Comparison of ENCODE assay signal across 1 cellular context in genomic region chr5:128966375-128966774, GRCh38.
TF ChIP-seq lines count a peak whose summit lies in the region.

No MANE protein-coding gene starts in this region.

TF ChIP-seq in HepG2, 621 proteins besides CTCF, POLR2A, EP300 and RAD21 (continued from another document):
- TF ChIP-seq, protein P1, sequence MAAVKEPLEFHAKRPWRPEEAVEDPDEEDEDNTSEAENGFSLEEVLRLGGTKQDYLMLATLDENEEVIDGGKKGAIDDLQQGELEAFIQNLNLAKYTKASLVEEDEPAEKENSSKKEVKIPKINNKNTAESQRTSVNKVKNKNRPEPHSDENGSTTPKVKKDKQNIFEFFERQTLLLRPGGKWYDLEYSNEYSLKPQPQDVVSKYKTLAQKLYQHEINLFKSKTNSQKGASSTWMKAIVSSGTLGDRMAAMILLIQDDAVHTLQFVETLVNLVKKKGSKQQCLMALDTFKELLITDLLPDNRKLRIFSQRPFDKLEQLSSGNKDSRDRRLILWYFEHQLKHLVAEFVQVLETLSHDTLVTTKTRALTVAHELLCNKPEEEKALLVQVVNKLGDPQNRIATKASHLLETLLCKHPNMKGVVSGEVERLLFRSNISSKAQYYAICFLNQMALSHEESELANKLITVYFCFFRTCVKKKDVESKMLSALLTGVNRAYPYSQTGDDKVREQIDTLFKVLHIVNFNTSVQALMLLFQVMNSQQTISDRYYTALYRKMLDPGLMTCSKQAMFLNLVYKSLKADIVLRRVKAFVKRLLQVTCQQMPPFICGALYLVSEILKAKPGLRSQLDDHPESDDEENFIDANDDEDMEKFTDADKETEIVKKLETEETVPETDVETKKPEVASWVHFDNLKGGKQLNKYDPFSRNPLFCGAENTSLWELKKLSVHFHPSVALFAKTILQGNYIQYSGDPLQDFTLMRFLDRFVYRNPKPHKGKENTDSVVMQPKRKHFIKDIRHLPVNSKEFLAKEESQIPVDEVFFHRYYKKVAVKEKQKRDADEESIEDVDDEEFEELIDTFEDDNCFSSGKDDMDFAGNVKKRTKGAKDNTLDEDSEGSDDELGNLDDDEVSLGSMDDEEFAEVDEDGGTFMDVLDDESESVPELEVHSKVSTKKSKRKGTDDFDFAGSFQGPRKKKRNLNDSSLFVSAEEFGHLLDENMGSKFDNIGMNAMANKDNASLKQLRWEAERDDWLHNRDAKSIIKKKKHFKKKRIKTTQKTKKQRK (IDR thresholded peaks at IDR 0.05; ENCODE audit: low read length) = no peak
- no peak for TF ChIP-seq SIN3B (IDR thresholded peaks at IDR 0.05; ENCODE audit: low read length)
- no peak for TF ChIP-seq ZNF276 (CRISPR knock-in tag; IDR thresholded peaks at IDR 0.05; ENCODE audit: low read depth)
- TF ChIP-seq TFAP4 (IDR thresholded peaks at IDR 0.05; ENCODE audit: borderline replicate concordance, low read depth) = no peak
- no peak for TF ChIP-seq KDM4B (CRISPR knock-in tag; IDR thresholded peaks at IDR 0.05)
- TF ChIP-seq, protein P2, sequence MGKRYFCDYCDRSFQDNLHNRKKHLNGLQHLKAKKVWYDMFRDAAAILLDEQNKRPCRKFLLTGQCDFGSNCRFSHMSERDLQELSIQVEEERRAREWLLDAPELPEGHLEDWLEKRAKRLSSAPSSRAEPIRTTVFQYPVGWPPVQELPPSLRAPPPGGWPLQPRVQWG (CRISPR knock-in tag; IDR thresholded peaks at IDR 0.05; ENCODE audit: borderline replicate concordance, low read depth) = no peak
- TF ChIP-seq, protein P3, sequence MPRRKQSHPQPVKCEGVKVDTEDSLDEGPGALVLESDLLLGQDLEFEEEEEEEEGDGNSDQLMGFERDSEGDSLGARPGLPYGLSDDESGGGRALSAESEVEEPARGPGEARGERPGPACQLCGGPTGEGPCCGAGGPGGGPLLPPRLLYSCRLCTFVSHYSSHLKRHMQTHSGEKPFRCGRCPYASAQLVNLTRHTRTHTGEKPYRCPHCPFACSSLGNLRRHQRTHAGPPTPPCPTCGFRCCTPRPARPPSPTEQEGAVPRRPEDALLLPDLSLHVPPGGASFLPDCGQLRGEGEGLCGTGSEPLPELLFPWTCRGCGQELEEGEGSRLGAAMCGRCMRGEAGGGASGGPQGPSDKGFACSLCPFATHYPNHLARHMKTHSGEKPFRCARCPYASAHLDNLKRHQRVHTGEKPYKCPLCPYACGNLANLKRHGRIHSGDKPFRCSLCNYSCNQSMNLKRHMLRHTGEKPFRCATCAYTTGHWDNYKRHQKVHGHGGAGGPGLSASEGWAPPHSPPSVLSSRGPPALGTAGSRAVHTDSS (CRISPR knock-in tag; conservative IDR thresholded peaks at IDR 0.05) = no peak
- no peak for TF ChIP-seq ADNP (CRISPR knock-in tag; IDR thresholded peaks at IDR 0.05)
- TF ChIP-seq, protein P4, sequence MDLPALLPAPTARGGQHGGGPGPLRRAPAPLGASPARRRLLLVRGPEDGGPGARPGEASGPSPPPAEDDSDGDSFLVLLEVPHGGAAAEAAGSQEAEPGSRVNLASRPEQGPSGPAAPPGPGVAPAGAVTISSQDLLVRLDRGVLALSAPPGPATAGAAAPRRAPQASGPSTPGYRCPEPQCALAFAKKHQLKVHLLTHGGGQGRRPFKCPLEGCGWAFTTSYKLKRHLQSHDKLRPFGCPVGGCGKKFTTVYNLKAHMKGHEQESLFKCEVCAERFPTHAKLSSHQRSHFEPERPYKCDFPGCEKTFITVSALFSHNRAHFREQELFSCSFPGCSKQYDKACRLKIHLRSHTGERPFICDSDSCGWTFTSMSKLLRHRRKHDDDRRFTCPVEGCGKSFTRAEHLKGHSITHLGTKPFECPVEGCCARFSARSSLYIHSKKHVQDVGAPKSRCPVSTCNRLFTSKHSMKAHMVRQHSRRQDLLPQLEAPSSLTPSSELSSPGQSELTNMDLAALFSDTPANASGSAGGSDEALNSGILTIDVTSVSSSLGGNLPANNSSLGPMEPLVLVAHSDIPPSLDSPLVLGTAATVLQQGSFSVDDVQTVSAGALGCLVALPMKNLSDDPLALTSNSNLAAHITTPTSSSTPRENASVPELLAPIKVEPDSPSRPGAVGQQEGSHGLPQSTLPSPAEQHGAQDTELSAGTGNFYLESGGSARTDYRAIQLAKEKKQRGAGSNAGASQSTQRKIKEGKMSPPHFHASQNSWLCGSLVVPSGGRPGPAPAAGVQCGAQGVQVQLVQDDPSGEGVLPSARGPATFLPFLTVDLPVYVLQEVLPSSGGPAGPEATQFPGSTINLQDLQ (CRISPR knock-in tag; IDR thresholded peaks at IDR 0.05) = no peak
TF ChIP-seq in HepG2: peak in this region for 0.
